In the genomic region with DNA sequence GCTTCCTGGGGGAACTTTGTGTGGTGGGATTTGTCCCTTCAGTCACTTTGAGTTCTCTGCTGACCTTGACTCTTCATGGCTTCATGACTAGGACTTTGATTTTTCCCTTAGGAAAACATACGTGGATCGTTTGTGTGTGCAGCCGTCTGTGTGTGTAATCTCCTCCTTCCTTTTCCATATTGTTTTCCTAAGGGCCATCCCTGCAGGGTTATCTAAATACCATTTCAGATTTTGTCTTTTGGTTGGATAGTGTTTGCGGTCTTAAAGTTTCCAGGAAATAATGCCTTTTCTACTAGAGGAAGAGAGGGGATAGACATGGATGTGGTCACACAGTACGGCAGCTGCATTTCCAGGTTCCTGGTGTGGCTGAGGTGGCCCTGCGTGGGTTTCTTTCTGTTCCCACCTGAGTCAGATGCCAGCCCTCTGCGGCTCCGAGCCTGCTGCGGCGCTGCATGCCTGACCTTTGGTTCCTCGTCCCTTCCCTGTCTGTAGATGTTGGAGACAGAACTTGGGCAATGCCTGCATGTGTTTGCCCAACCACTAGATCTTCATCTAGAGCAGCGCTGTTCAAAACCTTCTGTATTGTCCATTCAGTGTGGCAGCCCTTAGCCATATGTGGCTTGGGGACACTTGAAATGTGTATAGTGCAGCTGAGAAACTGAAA, we compare ENCODE assay signal across 1 cellular context.
TF ChIP-seq lines count a peak whose summit lies in the region.

No MANE protein-coding gene starts in this region.

TF ChIP-seq in HepG2, 621 proteins besides CTCF, POLR2A, EP300 and RAD21 (continued from another document and continues in another):
- TF ChIP-seq, protein P1, sequence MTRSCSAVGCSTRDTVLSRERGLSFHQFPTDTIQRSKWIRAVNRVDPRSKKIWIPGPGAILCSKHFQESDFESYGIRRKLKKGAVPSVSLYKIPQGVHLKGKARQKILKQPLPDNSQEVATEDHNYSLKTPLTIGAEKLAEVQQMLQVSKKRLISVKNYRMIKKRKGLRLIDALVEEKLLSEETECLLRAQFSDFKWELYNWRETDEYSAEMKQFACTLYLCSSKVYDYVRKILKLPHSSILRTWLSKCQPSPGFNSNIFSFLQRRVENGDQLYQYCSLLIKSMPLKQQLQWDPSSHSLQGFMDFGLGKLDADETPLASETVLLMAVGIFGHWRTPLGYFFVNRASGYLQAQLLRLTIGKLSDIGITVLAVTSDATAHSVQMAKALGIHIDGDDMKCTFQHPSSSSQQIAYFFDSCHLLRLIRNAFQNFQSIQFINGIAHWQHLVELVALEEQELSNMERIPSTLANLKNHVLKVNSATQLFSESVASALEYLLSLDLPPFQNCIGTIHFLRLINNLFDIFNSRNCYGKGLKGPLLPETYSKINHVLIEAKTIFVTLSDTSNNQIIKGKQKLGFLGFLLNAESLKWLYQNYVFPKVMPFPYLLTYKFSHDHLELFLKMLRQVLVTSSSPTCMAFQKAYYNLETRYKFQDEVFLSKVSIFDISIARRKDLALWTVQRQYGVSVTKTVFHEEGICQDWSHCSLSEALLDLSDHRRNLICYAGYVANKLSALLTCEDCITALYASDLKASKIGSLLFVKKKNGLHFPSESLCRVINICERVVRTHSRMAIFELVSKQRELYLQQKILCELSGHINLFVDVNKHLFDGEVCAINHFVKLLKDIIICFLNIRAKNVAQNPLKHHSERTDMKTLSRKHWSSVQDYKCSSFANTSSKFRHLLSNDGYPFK (CRISPR knock-in tag; IDR thresholded peaks at IDR 0.05; ENCODE audit: borderline replicate concordance) = 0 out of 2 replicates have a peak, but pooled peaks have one; percentile 27
- 0 out of 2 replicates have a peak, but pooled peaks have one; percentile 3 for TF ChIP-seq PRDM10 (CRISPR knock-in tag; IDR thresholded peaks at IDR 0.05; ENCODE audit: low read depth)
- TF ChIP-seq CENPT (CRISPR knock-in tag; IDR thresholded peaks at IDR 0.05; ENCODE audit: low read depth) = no peak
- TF ChIP-seq SALL1 (CRISPR knock-in tag; IDR thresholded peaks at IDR 0.05) = peak; percentile 66
- no peak for TF ChIP-seq RBFOX2 (IDR thresholded peaks at IDR 0.05; ENCODE audit: low read depth, low read length)
- TF ChIP-seq, protein P2, sequence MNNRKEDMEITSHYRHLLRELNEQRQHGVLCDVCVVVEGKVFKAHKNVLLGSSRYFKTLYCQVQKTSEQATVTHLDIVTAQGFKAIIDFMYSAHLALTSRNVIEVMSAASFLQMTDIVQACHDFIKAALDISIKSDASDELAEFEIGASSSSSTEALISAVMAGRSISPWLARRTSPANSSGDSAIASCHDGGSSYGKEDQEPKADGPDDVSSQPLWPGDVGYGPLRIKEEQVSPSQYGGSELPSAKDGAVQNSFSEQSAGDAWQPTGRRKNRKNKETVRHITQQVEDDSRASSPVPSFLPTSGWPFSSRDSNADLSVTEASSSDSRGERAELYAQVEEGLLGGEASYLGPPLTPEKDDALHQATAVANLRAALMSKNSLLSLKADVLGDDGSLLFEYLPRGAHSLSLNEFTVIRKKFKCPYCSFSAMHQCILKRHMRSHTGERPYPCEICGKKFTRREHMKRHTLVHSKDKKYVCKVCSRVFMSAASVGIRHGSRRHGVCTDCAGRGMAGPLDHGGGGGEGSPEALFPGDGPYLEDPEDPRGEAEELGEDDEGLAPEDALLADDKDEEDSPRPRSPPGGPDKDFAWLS (CRISPR knock-in tag; IDR thresholded peaks at IDR 0.05; ENCODE audit: borderline replicate concordance) = no peak
- TF ChIP-seq, protein P3, sequence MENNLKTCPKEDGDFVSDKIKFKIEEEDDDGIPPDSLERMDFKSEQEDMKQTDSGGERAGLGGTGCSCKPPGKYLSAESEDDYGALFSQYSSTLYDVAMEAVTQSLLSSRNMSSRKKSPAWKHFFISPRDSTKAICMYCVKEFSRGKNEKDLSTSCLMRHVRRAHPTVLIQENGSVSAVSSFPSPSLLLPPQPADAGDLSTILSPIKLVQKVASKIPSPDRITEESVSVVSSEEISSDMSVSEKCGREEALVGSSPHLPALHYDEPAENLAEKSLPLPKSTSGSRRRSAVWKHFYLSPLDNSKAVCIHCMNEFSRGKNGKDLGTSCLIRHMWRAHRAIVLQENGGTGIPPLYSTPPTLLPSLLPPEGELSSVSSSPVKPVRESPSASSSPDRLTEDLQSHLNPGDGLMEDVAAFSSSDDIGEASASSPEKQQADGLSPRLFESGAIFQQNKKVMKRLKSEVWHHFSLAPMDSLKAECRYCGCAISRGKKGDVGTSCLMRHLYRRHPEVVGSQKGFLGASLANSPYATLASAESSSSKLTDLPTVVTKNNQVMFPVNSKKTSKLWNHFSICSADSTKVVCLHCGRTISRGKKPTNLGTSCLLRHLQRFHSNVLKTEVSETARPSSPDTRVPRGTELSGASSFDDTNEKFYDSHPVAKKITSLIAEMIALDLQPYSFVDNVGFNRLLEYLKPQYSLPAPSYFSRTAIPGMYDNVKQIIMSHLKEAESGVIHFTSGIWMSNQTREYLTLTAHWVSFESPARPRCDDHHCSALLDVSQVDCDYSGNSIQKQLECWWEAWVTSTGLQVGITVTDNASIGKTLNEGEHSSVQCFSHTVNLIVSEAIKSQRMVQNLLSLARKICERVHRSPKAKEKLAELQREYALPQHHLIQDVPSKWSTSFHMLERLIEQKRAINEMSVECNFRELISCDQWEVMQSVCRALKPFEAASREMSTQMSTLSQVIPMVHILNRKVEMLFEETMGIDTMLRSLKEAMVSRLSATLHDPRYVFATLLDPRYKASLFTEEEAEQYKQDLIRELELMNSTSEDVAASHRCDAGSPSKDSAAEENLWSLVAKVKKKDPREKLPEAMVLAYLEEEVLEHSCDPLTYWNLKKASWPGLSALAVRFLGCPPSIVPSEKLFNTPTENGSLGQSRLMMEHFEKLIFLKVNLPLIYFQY (CRISPR knock-in tag; IDR thresholded peaks at IDR 0.05; ENCODE audit: borderline replicate concordance) = no peak
- no peak for TF ChIP-seq GLI4 (CRISPR knock-in tag; IDR thresholded peaks at IDR 0.05; ENCODE audit: borderline replicate concordance)
- TF ChIP-seq MBD4 (IDR thresholded peaks at IDR 0.05; ENCODE audit: borderline replicate concordance, low read length) = no peak
- no peak for TF ChIP-seq SP2 (CRISPR knock-in tag; IDR thresholded peaks at IDR 0.05)
- no peak for TF ChIP-seq DNMT1 (CRISPR knock-in tag; IDR thresholded peaks at IDR 0.05)
- no peak for TF ChIP-seq ZNF737 (CRISPR knock-in tag; IDR thresholded peaks at IDR 0.05; ENCODE audit: borderline replicate concordance)
- no peak for TF ChIP-seq HNRNPH1 (optimal IDR thresholded peaks at IDR 0.05; ENCODE audit: low read depth, low read length)
- TF ChIP-seq SRY (CRISPR knock-in tag; IDR thresholded peaks at IDR 0.05) = no peak
- no peak for TF ChIP-seq ZIK1 (CRISPR knock-in tag; IDR thresholded peaks at IDR 0.05; ENCODE audit: borderline replicate concordance, low read depth)
- TF ChIP-seq, protein P4, sequence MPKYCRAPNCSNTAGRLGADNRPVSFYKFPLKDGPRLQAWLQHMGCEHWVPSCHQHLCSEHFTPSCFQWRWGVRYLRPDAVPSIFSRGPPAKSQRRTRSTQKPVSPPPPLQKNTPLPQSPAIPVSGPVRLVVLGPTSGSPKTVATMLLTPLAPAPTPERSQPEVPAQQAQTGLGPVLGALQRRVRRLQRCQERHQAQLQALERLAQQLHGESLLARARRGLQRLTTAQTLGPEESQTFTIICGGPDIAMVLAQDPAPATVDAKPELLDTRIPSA (CRISPR knock-in tag; IDR thresholded peaks at IDR 0.05; ENCODE audit: borderline replicate concordance) = no peak
- TF ChIP-seq FOXA3 (CRISPR knock-in tag; IDR thresholded peaks at IDR 0.05) = peak; percentile 39
- no peak for TF ChIP-seq JUND (CRISPR knock-in tag; IDR thresholded peaks at IDR 0.05)
- TF ChIP-seq ZKSCAN5 (CRISPR knock-in tag; IDR thresholded peaks at IDR 0.05) = no peak
- TF ChIP-seq PATZ1 (CRISPR knock-in tag; IDR thresholded peaks at IDR 0.05) = no peak; the same call in 1 of the 2 replicates
- TF ChIP-seq, protein P5, sequence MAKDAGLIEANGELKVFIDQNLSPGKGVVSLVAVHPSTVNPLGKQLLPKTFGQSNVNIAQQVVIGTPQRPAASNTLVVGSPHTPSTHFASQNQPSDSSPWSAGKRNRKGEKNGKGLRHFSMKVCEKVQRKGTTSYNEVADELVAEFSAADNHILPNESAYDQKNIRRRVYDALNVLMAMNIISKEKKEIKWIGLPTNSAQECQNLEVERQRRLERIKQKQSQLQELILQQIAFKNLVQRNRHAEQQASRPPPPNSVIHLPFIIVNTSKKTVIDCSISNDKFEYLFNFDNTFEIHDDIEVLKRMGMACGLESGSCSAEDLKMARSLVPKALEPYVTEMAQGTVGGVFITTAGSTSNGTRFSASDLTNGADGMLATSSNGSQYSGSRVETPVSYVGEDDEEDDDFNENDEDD (CRISPR knock-in tag; IDR thresholded peaks at IDR 0.05; ENCODE audit: borderline replicate concordance) = no peak
- TF ChIP-seq ZNF674 (CRISPR knock-in tag; IDR thresholded peaks at IDR 0.05; ENCODE audit: low read depth) = no peak
- no peak for TF ChIP-seq MXD4 (CRISPR knock-in tag; IDR thresholded peaks at IDR 0.05)
- TF ChIP-seq, protein P6, sequence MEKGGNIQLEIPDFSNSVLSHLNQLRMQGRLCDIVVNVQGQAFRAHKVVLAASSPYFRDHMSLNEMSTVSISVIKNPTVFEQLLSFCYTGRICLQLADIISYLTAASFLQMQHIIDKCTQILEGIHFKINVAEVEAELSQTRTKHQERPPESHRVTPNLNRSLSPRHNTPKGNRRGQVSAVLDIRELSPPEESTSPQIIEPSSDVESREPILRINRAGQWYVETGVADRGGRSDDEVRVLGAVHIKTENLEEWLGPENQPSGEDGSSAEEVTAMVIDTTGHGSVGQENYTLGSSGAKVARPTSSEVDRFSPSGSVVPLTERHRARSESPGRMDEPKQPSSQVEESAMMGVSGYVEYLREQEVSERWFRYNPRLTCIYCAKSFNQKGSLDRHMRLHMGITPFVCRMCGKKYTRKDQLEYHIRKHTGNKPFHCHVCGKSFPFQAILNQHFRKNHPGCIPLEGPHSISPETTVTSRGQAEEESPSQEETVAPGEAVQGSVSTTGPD (CRISPR knock-in tag; IDR thresholded peaks at IDR 0.05) = 0 out of 2 replicates have a peak, but pooled peaks have one; percentile 29
- no peak for TF ChIP-seq CBX2 (IDR thresholded peaks at IDR 0.05; ENCODE audit: low read depth, low read length)
- no peak for TF ChIP-seq CBX2 (CRISPR knock-in tag; IDR thresholded peaks at IDR 0.05; ENCODE audit: low read depth)
